8 cellular contexts compared by ENCODE assay signal in the genomic region with DNA sequence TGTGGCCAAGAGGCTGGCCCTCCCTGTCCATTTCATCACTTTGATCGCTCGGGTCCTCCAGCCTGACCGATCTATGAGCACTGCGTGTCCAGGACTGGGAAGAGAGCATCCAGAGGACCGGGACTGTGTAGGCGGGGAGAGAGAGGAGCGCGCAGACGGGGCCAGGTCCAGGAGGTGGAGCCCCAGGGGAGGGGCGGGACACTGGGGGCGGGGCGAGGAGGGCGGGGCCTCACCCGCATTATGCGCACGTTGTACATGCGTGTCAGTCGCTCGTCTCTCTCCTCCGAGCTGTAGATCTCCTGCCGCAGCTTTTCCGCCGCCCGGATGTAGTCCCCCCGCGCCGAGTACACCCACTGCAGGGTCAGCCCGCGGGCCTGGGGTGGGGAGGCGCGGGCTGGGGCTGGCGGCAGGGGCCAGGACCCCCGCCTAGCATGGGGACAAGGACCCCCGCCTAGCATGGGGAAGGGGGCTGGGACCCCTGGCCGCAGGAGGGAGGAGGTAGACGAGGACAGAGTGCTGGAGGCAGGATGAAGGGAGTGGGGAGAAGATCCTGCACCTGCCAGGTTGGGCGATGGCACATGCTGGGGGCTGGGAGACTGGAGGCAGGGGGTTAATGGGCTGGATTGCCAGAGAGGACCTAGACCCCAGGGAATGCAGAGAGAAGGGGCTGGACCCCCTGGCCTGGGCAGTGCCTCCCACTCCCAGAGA. TPM values are rescaled to one million over a fixed set of nuclear protein-coding genes. Genes with fewer than 3 reads are reported as not detected.
DNase-seq lines count a peak whose midpoint lies in the region; ATAC-seq and TF ChIP-seq lines count a peak whose summit lies in the region.

No MANE protein-coding gene starts in this region.

- H3K4me1 Mint-ChIP-seq in activated CD4-positive, alpha-beta T cell treated with anti-CD3 and anti-CD28 coated beads, Interleukin-2, amount 10 ng/mL, durations not matched to agents 7 days and 5 days: peaks cover 70% of the 10 kb centered on the region

- no peaks in the 10 kb centered on the region for H3K9me3 ChIP-seq in right lobe of liver

- ATAC-seq in GM18502 (IDR thresholded peaks at IDR 0.05; ENCODE audit: poor library complexity, unreplicated experiment): peak; percentile 81
- ATAC-seq in HG03039 (IDR thresholded peaks at IDR 0.05; ENCODE audit: unreplicated experiment): peak; percentile 67
- peak; percentile 90 to 93 (median 92) for ATAC-seq in right lobe of liver

- no peaks in the 10 kb centered on the region for H3K9me3 Mint-ChIP-seq in activated CD4-positive, alpha-beta T cell treated with anti-CD3 and anti-CD28 coated beads, Interleukin-2, amount 10 ng/mL, durations not matched to agents 7 days and 5 days

- CTCF ChIA-PET in activated CD4-positive, alpha-beta T cell treated with anti-CD3 and anti-CD28 coated beads, Interleukin-2, amount 10 ng/mL, durations not matched to agents 7 days and 5 days (lab: Charles Lee): interaction anchor here (0.7 to 3.2 kb wide), 9 partner anchors 8 to 79 kb away, joined by 3 to 25 read pairs (median 6); a partner anchor contains a TSS

- TF ChIP-seq CTCF in coronary artery (IDR thresholded peaks at IDR 0.05): no peak
- no peak for TF ChIP-seq CTCF in right lobe of liver (IDR thresholded peaks at IDR 0.05)

- H3K27ac ChIP-seq in coronary artery (peak overlapping the region in 1 of 2 donors; percentile 43), right lobe of liver (peak overlapping the region in 2 of 3 donors; percentile 11 to 64)

- peaks cover 0 to 55% (median 29%) of the 10 kb centered on the region in 4 donors for H3K36me3 ChIP-seq in right lobe of liver

- H3K4me3 ChIP-seq in coronary artery (peak overlapping the region; percentile 67), right lobe of liver (no peak overlapping the region)

- H3K27me3 ChIP-seq in right lobe of liver: no peaks in the 10 kb centered on the region

- intact Hi-C loops in right lobe of liver (cut with DNase I): loop anchor here in 1 of 2 donors (10.0 kb wide), 1 partner anchor 58 kb away; no protein-coding TSS in a partner anchor

- H3K4me1 ChIP-seq in right lobe of liver: peaks cover 0 to 38% (median 20%) of the 10 kb centered on the region in 4 donors

- peak; percentile 80 for DNase-seq in NCI-H460 (ENCODE audit: extremely low read depth, low read depth)
- DNase-seq in activated CD4-positive, alpha-beta T cell treated with anti-CD3 and anti-CD28 coated beads, Interleukin-2, amount 10 ng/mL, durations not matched to agents 7 days and 5 days: peak; percentile 90
- peak; percentile 86 for DNase-seq in coronary artery (ENCODE audit: low spot score)
- peak; percentile 89 to 94 (median 92) for DNase-seq in right lobe of liver
- peak; percentile 77 to 90 (median 78) for DNase-seq in stimulated activated CD4-positive, alpha-beta T cell treated with anti-CD3 and anti-CD28 coated beads, TNF-alpha, amount 100 ng/mL, for 24 hours (ENCODE audit: low read depth in 3 of 3)
- DNase-seq in pons (ENCODE audit: low spot score): no peak

- H3K27ac Mint-ChIP-seq in activated CD4-positive, alpha-beta T cell treated with anti-CD3 and anti-CD28 coated beads, Interleukin-2, amount 10 ng/mL, durations not matched to agents 7 days and 5 days: peak overlapping the region; percentile 86

- peaks cover 21% of the 10 kb centered on the region for H3K36me3 Mint-ChIP-seq in activated CD4-positive, alpha-beta T cell treated with anti-CD3 and anti-CD28 coated beads, Interleukin-2, amount 10 ng/mL, durations not matched to agents 7 days and 5 days (ENCODE audit: low read depth)

- peak; percentile 17 for TF ChIP-seq POLR2A in right lobe of liver (IDR thresholded peaks at IDR 0.05)

- H3K27me3 Mint-ChIP-seq in activated CD4-positive, alpha-beta T cell treated with anti-CD3 and anti-CD28 coated beads, Interleukin-2, amount 10 ng/mL, durations not matched to agents 7 days and 5 days: no peaks in the 10 kb centered on the region

- POLR2A ChIA-PET in activated CD4-positive, alpha-beta T cell treated with anti-CD3 and anti-CD28 coated beads, Interleukin-2, amount 10 ng/mL, durations not matched to agents 7 days and 5 days (lab: Charles Lee): interaction anchor here (0.6 kb wide), 2 partner anchors 14 to 463 kb away, joined by 3 to 4 read pairs; a partner anchor contains a TSS

- peak overlapping the region; percentile 76 for H3K4me3 Mint-ChIP-seq in activated CD4-positive, alpha-beta T cell treated with anti-CD3 and anti-CD28 coated beads, Interleukin-2, amount 10 ng/mL, durations not matched to agents 7 days and 5 days

- 25% methylated on average over 4 of the region's 37 CpGs for WGBS in right lobe of liver (ENCODE audit: insufficient coverage, low coverage, low lambda C conversion rate, missing lambda C conversion rate)

RNA-seq across cellular contexts. Expression of a gene that starts 14.3 kb away (rescaled TPM):
- total RNA-seq in NCI-H460 (2014; rRNA removed; shearing (Covaris generic)): 7.2 and 7.3 TPM in 2 replicates
- polyA plus RNA-seq in NCI-H460 (2014; cell fraction: nucleus; rRNA removed): 10.3 and 12.1 TPM in 2 replicates
- 10 to 100 TPM; 59.7 to 66.7 TPM for total RNA-seq in activated CD4-positive, alpha-beta T cell treated with anti-CD3 and anti-CD28 coated beads, Interleukin-2, amount 10 ng/mL, durations not matched to agents 7 days and 5 days
- total RNA-seq in right lobe of liver: 10 to 100 TPM in 5 of 6 experiments, 1 to 10 TPM in 1; 8.6 to 19.3 (median 13.9) TPM

RNA-seq across cellular contexts. Expression of a gene that starts 14.7 kb away (rescaled TPM):
- total RNA-seq in NCI-H460 (2014; rRNA removed; shearing (Covaris generic)): 1.4 and 3.8 TPM in 2 replicates
- 16.0 and 19.4 TPM in 2 replicates for polyA plus RNA-seq in NCI-H460 (2014; cell fraction: nucleus; rRNA removed)
- total RNA-seq in activated CD4-positive, alpha-beta T cell treated with anti-CD3 and anti-CD28 coated beads, Interleukin-2, amount 10 ng/mL, durations not matched to agents 7 days and 5 days: 1 to 10 TPM; 7.3 to 9.8 TPM
- 100 to 1,000 TPM; 413 to 669 (median 501) TPM for total RNA-seq in right lobe of liver

RNA-seq across cellular contexts. Expression of a gene that starts 24.5 kb away (rescaled TPM):
- 1.6 and 2.5 TPM in 2 replicates for total RNA-seq in NCI-H460 (2014; rRNA removed; shearing (Covaris generic))
- polyA plus RNA-seq in NCI-H460 (2014; cell fraction: nucleus; rRNA removed): 4.2 and 17.8 TPM in 2 replicates
- total RNA-seq in activated CD4-positive, alpha-beta T cell treated with anti-CD3 and anti-CD28 coated beads, Interleukin-2, amount 10 ng/mL, durations not matched to agents 7 days and 5 days: 10 to 100 TPM; 17.3 to 18.3 TPM
- total RNA-seq in right lobe of liver: 10 to 100 TPM; 10.9 to 48.5 (median 23.6) TPM

RNA-seq across cellular contexts. Expression of a gene that starts 29.6 kb away (rescaled TPM):
- not detected in 2 replicates for total RNA-seq in NCI-H460 (2014; rRNA removed; shearing (Covaris generic))
- polyA plus RNA-seq in NCI-H460 (2014; cell fraction: nucleus; rRNA removed): not detected in 2 replicates
- not detected for total RNA-seq in activated CD4-positive, alpha-beta T cell treated with anti-CD3 and anti-CD28 coated beads, Interleukin-2, amount 10 ng/mL, durations not matched to agents 7 days and 5 days
- not detected for total RNA-seq in right lobe of liver

RNA-seq across cellular contexts. Expression of a gene that starts 40.6 kb away (rescaled TPM):
- total RNA-seq in NCI-H460 (2014; rRNA removed; shearing (Covaris generic)): 0.69 and 1.3 TPM in 2 replicates
- 0.18 and 1.3 TPM in 2 replicates for polyA plus RNA-seq in NCI-H460 (2014; cell fraction: nucleus; rRNA removed)
- 1 to 10 TPM; 1.3 to 1.5 TPM for total RNA-seq in activated CD4-positive, alpha-beta T cell treated with anti-CD3 and anti-CD28 coated beads, Interleukin-2, amount 10 ng/mL, durations not matched to agents 7 days and 5 days
- 1 to 10 TPM in 1 of 6 experiments, under 1 TPM in 5; 0.25 to 1.0 (median 0.45) TPM for total RNA-seq in right lobe of liver

Comparison
In these comparisons a context has a peak if more than half of its experiments do, and no peak if none do; other contexts are left out.
1. RNA of a gene that starts 14.7 kb away (total RNA-seq): 413 to 669 TPM in right lobe of liver; 7.3 to 9.8 TPM in activated CD4-positive, alpha-beta T cell treated with anti-CD3 and anti-CD28 coated beads, Interleukin-2, amount 10 ng/mL, durations not matched to agents 7 days and 5 days and 1.4 to 3.8 TPM in NCI-H460; every median in the first group is over 10 times any median in the second.
2. Peak in every context shown above with its lines, with median percentiles within 50 percentile points of each other: ATAC-seq.